Comparison of ENCODE assay signal across 8 cellular contexts in the genomic region with DNA sequence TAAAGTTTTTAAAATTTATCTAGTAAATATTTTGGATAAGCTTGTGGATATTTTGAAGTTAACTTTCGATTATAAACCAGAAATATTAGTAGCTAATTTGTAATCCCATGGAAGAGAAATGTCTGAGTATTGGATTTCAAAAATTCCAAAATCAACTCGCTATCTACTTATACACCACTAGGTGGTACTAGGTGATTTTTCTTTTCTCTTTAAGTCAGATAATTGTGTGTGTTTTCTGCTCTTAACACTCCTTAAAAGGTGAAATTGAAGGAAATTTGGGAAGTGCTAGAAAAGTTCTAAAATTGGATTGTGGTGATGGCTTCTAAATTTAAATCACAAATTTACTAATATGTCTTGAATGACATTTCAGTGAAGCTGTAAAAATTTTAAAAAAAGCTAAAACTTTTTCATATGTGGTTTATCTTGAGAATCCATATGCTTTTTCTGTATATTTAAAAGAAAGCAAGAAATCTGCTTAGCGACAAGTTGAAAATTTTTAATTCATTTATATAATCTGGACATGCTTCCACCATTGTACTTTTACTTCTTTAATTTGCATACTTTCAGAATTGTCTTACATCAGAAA.
DNase-seq lines count a peak whose midpoint lies in the region; ATAC-seq and TF ChIP-seq lines count a peak whose summit lies in the region.

No MANE protein-coding gene starts in this region.

- TF ChIP-seq CTCF in MM.1S (IDR thresholded peaks at IDR 0.05; ENCODE audit: low read length): peak; percentile 55
- peak; percentile 49 for TF ChIP-seq CTCF in astrocyte of the spinal cord (IDR thresholded peaks at IDR 0.05; ENCODE audit: low read depth, low read length)
- peak; percentile 66 to 75 (median 71) for TF ChIP-seq CTCF in right lobe of liver (IDR thresholded peaks at IDR 0.05)

- no peaks in the 10 kb centered on the region for H3K4me1 Mint-ChIP-seq in activated CD4-positive, alpha-beta T cell treated with anti-CD3 and anti-CD28 coated beads for 36 hours

- H2AFZ ChIP-seq in MM.1S (ENCODE audit: low read length): no peak overlapping the region

- H3K36me3 ChIP-seq in MM.1S (replicated peaks; ENCODE audit: insufficient read depth, low read length): no peaks in the 10 kb centered on the region
- no peaks in the 10 kb centered on the region for H3K36me3 ChIP-seq in right lobe of liver

- H3K9ac ChIP-seq in MM.1S (ENCODE audit: low read length): no peak overlapping the region

- no peaks in the 10 kb centered on the region for H3K79me2 ChIP-seq in MM.1S (ENCODE audit: low read length)

- H3K9me3 ChIP-seq in MM.1S (replicated peaks; ENCODE audit: insufficient read depth, low read length) (no peaks in the 10 kb centered on the region), right lobe of liver (no peaks in the 10 kb centered on the region)

- CTCF ChIA-PET in activated CD4-positive, alpha-beta T cell treated with anti-CD3 and anti-CD28 coated beads for 36 hours (lab: Charles Lee): interaction anchor here (0.6 to 6.1 kb wide), 15 partner anchors 9 to 352 kb away, joined by 3 to 152 read pairs (median 4); a partner anchor contains a TSS

- intact Hi-C loops in right lobe of liver (cut with DNase I): loop anchor here (5.0 to 10.0 kb wide), 2 partner anchors 115 to 117 kb away; no protein-coding TSS in a partner anchor
- intact Hi-C loops in activated CD4-positive, alpha-beta T cell treated with anti-CD3 and anti-CD28 coated beads for 36 hours (cut with DNase I, micrococcal nuclease): loop anchor here (1.0 to 5.0 kb wide), 3 partner anchors 114 to 210 kb away; a partner anchor contains a TSS

- no peaks in the 10 kb centered on the region for H4K20me1 ChIP-seq in MM.1S (ENCODE audit: insufficient read depth, low read length)

- no peak overlapping the region for H3K4me3 Mint-ChIP-seq in activated CD4-positive, alpha-beta T cell treated with anti-CD3 and anti-CD28 coated beads for 36 hours

- WGBS in right lobe of liver (ENCODE audit: insufficient coverage, low coverage, low lambda C conversion rate, missing lambda C conversion rate): 15% methylated on average over 3 of the region's 3 CpGs

- H3K36me3 Mint-ChIP-seq in activated CD4-positive, alpha-beta T cell treated with anti-CD3 and anti-CD28 coated beads for 36 hours (ENCODE audit: low read depth): no peaks in the 10 kb centered on the region

- no peaks in the 10 kb centered on the region for H3K9me2 ChIP-seq in MM.1S (replicated peaks; ENCODE audit: insufficient read depth, low read length)

- H3K4me1 ChIP-seq in MM.1S (ENCODE audit: low read length): no peaks in the 10 kb centered on the region
- H3K4me1 ChIP-seq in right lobe of liver: no peaks in the 10 kb centered on the region

- DNase-seq in SIG-M5 treated with dmso at 0.1 percent for 504 hours (lab: John Stamatoyannopoulos, UW; ENCODE audit: unreplicated experiment): peak; percentile 26
- DNase-seq in SIG-M5 (lab: John Stamatoyannopoulos, UW): no peak
- peak; percentile 38 for DNase-seq in MM.1S
- peak; percentile 49 for DNase-seq in astrocyte of the spinal cord (ENCODE audit: low read depth, low spot score)
- DNase-seq in right lobe of liver: no peak
- DNase-seq in mucosa of gallbladder (ENCODE audit: low spot score): no peak
- no peak for DNase-seq in activated CD4-positive, alpha-beta T cell treated with anti-CD3 and anti-CD28 coated beads for 36 hours

- H3K4me3 ChIP-seq in MM.1S (ENCODE audit: low read length) (no peak overlapping the region), astrocyte of the spinal cord (ENCODE audit: low read depth, low read length) (no peak overlapping the region), right lobe of liver (no peak overlapping the region)

- ATAC-seq in right lobe of liver (peak; percentile 59 to 76 (median 74)), HG02571 (IDR thresholded peaks at IDR 0.05; ENCODE audit: unreplicated experiment) (no peak)
- no peak for ATAC-seq in activated CD4-positive, alpha-beta T cell treated with anti-CD3 and anti-CD28 coated beads for 36 hours

- H3K27me3 Mint-ChIP-seq in activated CD4-positive, alpha-beta T cell treated with anti-CD3 and anti-CD28 coated beads for 36 hours: peaks cover 2% of the 10 kb centered on the region

- in situ Hi-C loops in astrocyte of the spinal cord (cut with HindIII; ENCODE audit: low sequenced_read_pairs): no loop called here

- POLR2A ChIA-PET in activated CD4-positive, alpha-beta T cell treated with anti-CD3 and anti-CD28 coated beads for 36 hours (lab: Charles Lee): no interaction called here

- no peak overlapping the region for H3K4me2 ChIP-seq in MM.1S (ENCODE audit: low read depth, low read length)

- H3F3A ChIP-seq in MM.1S (ENCODE audit: insufficient read depth, low read length): no peaks in the 10 kb centered on the region

- H3K27me3 ChIP-seq in MM.1S (replicated peaks; ENCODE audit: insufficient read depth, low read length): no peaks in the 10 kb centered on the region
- no peaks in the 10 kb centered on the region for H3K27me3 ChIP-seq in right lobe of liver

- TF ChIP-seq POLR2A in right lobe of liver (IDR thresholded peaks at IDR 0.05): no peak

- H3K27ac ChIP-seq in MM.1S (ENCODE audit: low read length) (no peak overlapping the region), right lobe of liver (no peak overlapping the region)

- no peaks in the 10 kb centered on the region for H3K9me3 Mint-ChIP-seq in activated CD4-positive, alpha-beta T cell treated with anti-CD3 and anti-CD28 coated beads for 36 hours (ENCODE audit: low read depth)

- no peak overlapping the region for H3K27ac Mint-ChIP-seq in activated CD4-positive, alpha-beta T cell treated with anti-CD3 and anti-CD28 coated beads for 36 hours

Comparison
In these comparisons a context has a peak if more than half of its experiments do, and no peak if none do; other contexts are left out.
1. DNase-seq: peak in SIG-M5 treated with dmso at 0.1 percent for 504 hours (single experiment), MM.1S (single experiment) and astrocyte of the spinal cord (single experiment); none in SIG-M5 (single experiment), right lobe of liver (0 of 3), mucosa of gallbladder (single experiment) and activated CD4-positive, alpha-beta T cell treated with anti-CD3 and anti-CD28 coated beads for 36 hours (single experiment).
2. ATAC-seq: peak in right lobe of liver (4 of 4); none in HG02571 (single experiment) and activated CD4-positive, alpha-beta T cell treated with anti-CD3 and anti-CD28 coated beads for 36 hours (single experiment).
3. Peak in every context shown above with its lines, with median percentiles within 50 percentile points of each other: CTCF ChIP-seq.